ENCODE assay signal across 13 cellular contexts in genomic region chr5:11143456-11144267, GRCh38.
DNase-seq lines count a peak whose midpoint lies in the region; ATAC-seq and TF ChIP-seq lines count a peak whose summit lies in the region.
"Had no signal": no experiment of that assay in that cellular context is flagged by ENCODE, and none has a peak within 500 bp of the region (broad histone marks: within the 10 kb centered on the region; RNA-seq: fewer than 3 reads in every experiment).

No MANE protein-coding gene starts in this region.

- DNase-seq in stimulated activated CD4-positive, alpha-beta T cell treated with anti-CD3 and anti-CD28 coated beads, Interleukin-4, amount 100 ng/mL, for 1 hour = peak; percentile 10
- no peak for DNase-seq in adrenal gland
- DNase-seq in NCI-H510A (lab: John Stamatoyannopoulos, UW) = no peak
- DNase-seq in osteoblast (ENCODE audit: insufficient read length, low spot score, missing footprints) = no peak
- DNase-seq: DMS 273 treated with DMSO at 0.1 percent for 48 hours, NCI-H345, SHP77 treated with DMSO at 0.1 percent for 48 hours had no signal

- H3K4me1 ChIP-seq in adrenal gland (replicated peaks in 1 of 2) (no peaks in the 10 kb centered on the region), osteoblast (ENCODE audit: insufficient read depth, low read length) (no peaks in the 10 kb centered on the region)
- H3K4me1 ChIP-seq: right atrium auricular region had no signal

- no peaks in the 10 kb centered on the region for H3K9me3 ChIP-seq in adrenal gland (replicated peaks in 1 of 3)
- H3K9me3 ChIP-seq in osteoblast (ENCODE audit: low read depth, low read length) = peaks cover 2% of the 10 kb centered on the region
- H3K9me3 ChIP-seq: right atrium auricular region had no signal

- H3K36me3 ChIP-seq in adrenal gland (replicated peaks in 1 of 2) (no peaks in the 10 kb centered on the region), osteoblast (ENCODE audit: insufficient read depth, low read length) (no peaks in the 10 kb centered on the region)
- H3K36me3 ChIP-seq: cardiac muscle cell, right atrium auricular region had no signal

- no peaks in the 10 kb centered on the region for H4K20me1 ChIP-seq in osteoblast (ENCODE audit: insufficient read depth, low read length)

- TF ChIP-seq POLR2A in adrenal gland (IDR thresholded peaks at IDR 0.05) = no peak

- intact Hi-C loops in adrenal gland (cut with DNase I) = no loop called here

- no peaks in the 10 kb centered on the region for H3K79me2 ChIP-seq in osteoblast (ENCODE audit: insufficient read depth, low read length)

- no peak overlapping the region for H3K4me2 ChIP-seq in osteoblast (ENCODE audit: insufficient read depth, low read length)

- TF ChIP-seq CTCF in adrenal gland (IDR thresholded peaks at IDR 0.05) (no peak), osteoblast (IDR thresholded peaks at IDR 0.05; ENCODE audit: extremely low read depth, low read depth, low read length) (no peak)

- H2AFZ ChIP-seq in osteoblast (ENCODE audit: low read length) = no peak overlapping the region

- H3K27me3 ChIP-seq in adrenal gland (no peaks in the 10 kb centered on the region), osteoblast (ENCODE audit: insufficient read depth, low read length) (no peaks in the 10 kb centered on the region)
- H3K27me3 ChIP-seq: cardiac muscle cell, right atrium auricular region had no signal

- no peak overlapping the region for H3K4me3 ChIP-seq in adrenal gland
- H3K4me3 ChIP-seq in osteoblast (ENCODE audit: insufficient read depth, low read length) = no peak overlapping the region
- H3K4me3 ChIP-seq: cardiac muscle cell, right atrium auricular region had no signal

- 54 to 85% (median 69%) methylated on average over 2 to 3 of the region's 3 CpGs for WGBS in adrenal gland, 4 donors

- H3K27ac ChIP-seq in adrenal gland = no peak overlapping the region
- no peak overlapping the region for H3K27ac ChIP-seq in osteoblast (ENCODE audit: low read depth, low read length)
- H3K27ac ChIP-seq: cardiac muscle cell, right atrium auricular region had no signal

- peak; percentile 84 for ATAC-seq in GM19023 (IDR thresholded peaks at IDR 0.05; ENCODE audit: unreplicated experiment)
- ATAC-seq in GM21619 (IDR thresholded peaks at IDR 0.05; ENCODE audit: unreplicated experiment) = peak; percentile 87
- peak; percentile 95 for ATAC-seq in HG03439 (IDR thresholded peaks at IDR 0.05; ENCODE audit: unreplicated experiment)
- ATAC-seq: WTC11 had no signal
